Comparison of ENCODE assay signal across 29 cellular contexts in genomic region chr6:19137419-19138035, GRCh38.
DNase-seq lines count a peak whose midpoint lies in the region; ATAC-seq, FAIRE-seq and TF ChIP-seq lines count a peak whose summit lies in the region.
"Had no signal": no experiment of that assay in that cellular context is flagged by ENCODE, and none has a peak within 500 bp of the region (broad histone marks: within the 10 kb centered on the region; RNA-seq: fewer than 3 reads in every experiment).

No MANE protein-coding gene starts in this region.

- H3K9me2 ChIP-seq in PC-3 (replicated peaks; ENCODE audit: low read length): no peaks in the 10 kb centered on the region

- intact Hi-C loops in PC-3 (cut with micrococcal nuclease): no loop called here

- no TSS peak for BruUV-seq in PC-3 (replicated peaks; lab: Mats Ljungman, UMichigan)

- CTCF ChIA-PET in PC-3 (lab: Charles Lee): no interaction called here

- H3K27me3 ChIP-seq in PC-3 (ENCODE audit: low read length): no peaks in the 10 kb centered on the region
- H3K27me3 ChIP-seq: adrenal gland, brain microvascular endothelial cell, hepatocyte had no signal

- no peaks in the 10 kb centered on the region for H3K27me3 Mint-ChIP-seq in type B pancreatic cell
- H3K27me3 Mint-ChIP-seq: activated CD4-positive, alpha-beta memory T cell treated with anti-CD3 and anti-CD28 coated beads, Interleukin-2, amount 10 ng/mL, durations not matched to agents 7 days and 5 days; activated naive CD4-positive, alpha-beta T cell treated with anti-CD3 and anti-CD28 coated beads, Interleukin-2, amount 10 ng/mL, durations not matched to agents 7 days and 5 days; stimulated activated memory B cell treated with anti-CD40 and anti-IgM and Interleukin-4, amounts not matched to agents 10 μg/mL and 1 μg/mL and 100 μg/mL, for 72 hours had no signal

- H3K4me1 Mint-ChIP-seq in type B pancreatic cell (ENCODE audit: unreplicated experiment): no peaks in the 10 kb centered on the region
- H3K4me1 Mint-ChIP-seq: activated CD4-positive, alpha-beta memory T cell treated with anti-CD3 and anti-CD28 coated beads, Interleukin-2, amount 10 ng/mL, durations not matched to agents 7 days and 5 days; activated naive CD4-positive, alpha-beta T cell treated with anti-CD3 and anti-CD28 coated beads, Interleukin-2, amount 10 ng/mL, durations not matched to agents 7 days and 5 days; nephron; stimulated activated memory B cell treated with anti-CD40 and anti-IgM and Interleukin-4, amounts not matched to agents 10 μg/mL and 1 μg/mL and 100 μg/mL, for 72 hours had no signal

- H3K36me3 Mint-ChIP-seq in type B pancreatic cell: no peaks in the 10 kb centered on the region
- H3K36me3 Mint-ChIP-seq: activated naive CD4-positive, alpha-beta T cell treated with anti-CD3 and anti-CD28 coated beads, Interleukin-2, amount 10 ng/mL, durations not matched to agents 7 days and 5 days; stimulated activated memory B cell treated with anti-CD40 and anti-IgM and Interleukin-4, amounts not matched to agents 10 μg/mL and 1 μg/mL and 100 μg/mL, for 72 hours had no signal

- H3K9me3 Mint-ChIP-seq in type B pancreatic cell: no peaks in the 10 kb centered on the region
- H3K9me3 Mint-ChIP-seq: T-helper 1 cell treated with Interleukin-12 subunit alpha and Interleukin-12 subunit beta and Interleukin-4 antibody, amounts not matched to agents 30 μg/mL and 1 μg/mL, for 36 hours had no signal

- peaks cover 7% of the 10 kb centered on the region; the same call in 1 of the 2 replicates for H3K4me1 ChIP-seq in PC-3 (ENCODE audit: insufficient read depth, low read length)
- H3K4me1 ChIP-seq: adrenal gland had no signal

- no peak for TF ChIP-seq CTCF in PC-3 (conservative IDR thresholded peaks at IDR 0.05; ENCODE audit: low read depth, low read length)
- TF ChIP-seq CTCF in type B pancreatic cell (conservative IDR thresholded peaks at IDR 0.05): no peak

- H3K4me2 ChIP-seq in PC-3 (ENCODE audit: low read length): no peak overlapping the region
- H3K4me2 ChIP-seq: hepatocyte had no signal

- no peak overlapping the region for H3K4me3 ChIP-seq in PC-3 (ENCODE audit: low read length)
- H3K4me3 ChIP-seq: adrenal gland, GM12878, hepatocyte had no signal

- ATAC-seq in PC-3: peak; percentile 59
- no peak for ATAC-seq in HG02885 (IDR thresholded peaks at IDR 0.05; ENCODE audit: poor library complexity, unreplicated experiment)
- no peak for ATAC-seq in GM21528 (IDR thresholded peaks at IDR 0.05; ENCODE audit: low FRiP score, unreplicated experiment)
- ATAC-seq: GM12878; HepG2; SK-N-SH treated with all-trans-retinoic acid at 6 μM for 48 hours; stimulated activated memory B cell treated with anti-CD40 and anti-IgM and Interleukin-4, amounts not matched to agents 10 μg/mL and 1 μg/mL and 100 μg/mL, for 72 hours had no signal

- H3K27ac ChIP-seq in PC-3 (ENCODE audit: low read length): no peak overlapping the region
- H3K27ac ChIP-seq: adrenal gland, brain microvascular endothelial cell, C4-2B, hepatocyte had no signal

- H2AFZ ChIP-seq in PC-3 (ENCODE audit: low read length): no peak overlapping the region
- H2AFZ ChIP-seq: hepatocyte had no signal

- FAIRE-seq in islet of Langerhans (lab: Jason Lieb, UNC): peak; percentile 45
- FAIRE-seq: frontal cortex, GM12878, HepG2, TTC549 had no signal

- no peaks in the 10 kb centered on the region for H3K79me2 ChIP-seq in PC-3 (ENCODE audit: low read length)
- H3K79me2 ChIP-seq: hepatocyte had no signal

- H3F3A ChIP-seq in PC-3 (ENCODE audit: low read length, unreplicated experiment): no peaks in the 10 kb centered on the region

- peak; percentile 16 for DNase-seq in NCI-H2029 treated with DMSO at 0.1 percent for 48 hours (lab: John Stamatoyannopoulos, UW)
- DNase-seq in NCI-H2029 (lab: John Stamatoyannopoulos, UW): no peak
- DNase-seq in PC-3: peak; percentile 57
- DNase-seq in type B pancreatic cell (ENCODE audit: extremely low spot score, unreplicated experiment): no peak
- no peak for DNase-seq in UCSD-AML1 (lab: John Stamatoyannopoulos, UW; ENCODE audit: unreplicated experiment)
- DNase-seq: 8988T; activated CD4-positive, alpha-beta memory T cell treated with anti-CD3 and anti-CD28 coated beads, Interleukin-2, amount 10 ng/mL, durations not matched to agents 7 days and 5 days; activated CD4-positive, alpha-beta T cell treated with anti-CD3 and anti-CD28 coated beads for 1 hour; activated CD8-positive, alpha-beta memory T cell treated with anti-CD3 and anti-CD28 coated beads, Interleukin-2, amount 50 U/mL, for 4 hours; activated naive CD4-positive, alpha-beta T cell treated with anti-CD3 and anti-CD28 coated beads, Interleukin-2, amount 10 ng/mL, durations not matched to agents 7 days and 5 days; adrenal gland; brain microvascular endothelial cell; cerebellar nuclear complex; dermis blood vessel endothelial cell; HCEC 1CT; NCI-H446 had no signal

- no peak overlapping the region for H3K4me3 Mint-ChIP-seq in type B pancreatic cell
- H3K4me3 Mint-ChIP-seq: activated CD4-positive, alpha-beta memory T cell treated with anti-CD3 and anti-CD28 coated beads, Interleukin-2, amount 10 ng/mL, durations not matched to agents 7 days and 5 days; activated naive CD4-positive, alpha-beta T cell treated with anti-CD3 and anti-CD28 coated beads, Interleukin-2, amount 10 ng/mL, durations not matched to agents 7 days and 5 days; nephron; stimulated activated memory B cell treated with anti-CD40 and anti-IgM and Interleukin-4, amounts not matched to agents 10 μg/mL and 1 μg/mL and 100 μg/mL, for 72 hours; T-helper 1 cell treated with Interleukin-12 subunit alpha and Interleukin-12 subunit beta and Interleukin-4 antibody, amounts not matched to agents 30 μg/mL and 1 μg/mL, for 36 hours had no signal

- no peaks in the 10 kb centered on the region for H3K9me3 ChIP-seq in PC-3 (ENCODE audit: low read length)
- H3K9me3 ChIP-seq: adrenal gland had no signal

- no peak overlapping the region for H3K27ac Mint-ChIP-seq in type B pancreatic cell
- H3K27ac Mint-ChIP-seq: activated CD4-positive, alpha-beta memory T cell treated with anti-CD3 and anti-CD28 coated beads, Interleukin-2, amount 10 ng/mL, durations not matched to agents 7 days and 5 days; activated naive CD4-positive, alpha-beta T cell treated with anti-CD3 and anti-CD28 coated beads, Interleukin-2, amount 10 ng/mL, durations not matched to agents 7 days and 5 days; nephron; stimulated activated memory B cell treated with anti-CD40 and anti-IgM and Interleukin-4, amounts not matched to agents 10 μg/mL and 1 μg/mL and 100 μg/mL, for 72 hours; T-helper 1 cell treated with Interleukin-12 subunit alpha and Interleukin-12 subunit beta and Interleukin-4 antibody, amounts not matched to agents 30 μg/mL and 1 μg/mL, for 36 hours had no signal

- POLR2A ChIA-PET in PC-3 (lab: Charles Lee; ENCODE audit: unreplicated experiment): no interaction called here

- no peaks in the 10 kb centered on the region for H4K20me1 ChIP-seq in PC-3 (ENCODE audit: low read length)

- no peak overlapping the region for H3K9ac ChIP-seq in PC-3 (ENCODE audit: low read length)

- H3K36me3 ChIP-seq in PC-3 (ENCODE audit: low read depth, low read length): no peaks in the 10 kb centered on the region
- H3K36me3 ChIP-seq: adrenal gland, brain microvascular endothelial cell had no signal

Comparison
In these comparisons a context has a peak if more than half of its experiments do, and no peak if none do; other contexts are left out.
1. DNase-seq: peak in NCI-H2029 treated with DMSO at 0.1 percent for 48 hours (single experiment) and PC-3 (single experiment); none in NCI-H2029 (single experiment), type B pancreatic cell (single experiment) and UCSD-AML1 (single experiment).